ENCODE assay signal across 9 cellular contexts in the genomic region with DNA sequence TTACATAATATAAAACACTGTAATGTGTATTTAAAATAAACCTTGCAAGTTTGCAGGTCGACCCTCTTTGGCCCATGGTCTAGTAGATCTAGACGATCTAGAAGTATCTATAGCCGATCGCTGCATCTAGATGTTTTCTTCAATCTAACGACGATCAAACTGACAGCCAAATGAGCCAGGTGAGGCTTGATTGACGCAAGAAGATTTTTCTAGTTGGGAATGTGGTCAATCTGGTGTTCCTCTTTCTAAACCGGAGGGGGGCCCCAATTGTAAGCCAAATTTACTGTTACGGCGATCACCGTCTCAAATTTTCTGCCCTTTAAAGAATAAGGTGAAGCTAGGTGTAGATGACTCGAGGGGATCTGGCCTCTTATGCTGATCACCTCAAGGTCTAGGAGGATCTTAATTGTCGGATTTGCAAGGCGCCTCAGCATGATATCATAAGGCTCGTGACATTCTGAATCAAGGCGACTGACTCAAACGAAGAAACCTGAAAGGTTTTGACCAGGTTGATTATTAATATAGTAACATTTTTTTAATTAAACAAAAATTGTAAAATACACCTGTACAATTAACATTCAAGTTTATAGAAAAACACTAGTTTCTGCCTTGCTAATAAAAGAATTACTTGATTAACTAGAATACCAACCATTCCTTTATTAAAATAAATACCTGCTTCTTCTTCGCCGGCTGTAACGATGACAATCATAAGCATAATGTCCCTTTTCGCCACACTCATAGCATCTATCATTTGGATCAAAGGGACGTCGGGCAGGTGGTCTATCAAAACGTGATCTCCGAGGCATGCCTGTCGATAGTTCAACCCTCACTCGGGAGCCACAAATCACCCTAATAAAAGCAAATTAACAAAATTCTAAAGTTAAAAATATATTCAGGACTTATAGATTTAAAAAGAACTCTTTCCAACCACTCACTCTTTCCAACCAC. TPM values are rescaled to one million over a fixed set of nuclear protein-coding genes. Genes with fewer than 3 reads are reported as not detected.
DNase-seq lines count a peak whose midpoint lies in the region; ATAC-seq and TF ChIP-seq lines count a peak whose summit lies in the region.
"Had no signal": no experiment of that assay in that cellular context is flagged by ENCODE, and none has a peak within 500 bp of the region (broad histone marks: within the 10 kb centered on the region; RNA-seq: fewer than 3 reads in every experiment).

No MANE protein-coding gene starts in this region.

- no peak for DNase-seq in activated T-cell treated with anti-CD3 and anti-CD28 coated beads, Interleukin-2, amount 50 U/mL, for 24 hours
- no peak for DNase-seq in activated T-cell treated with anti-CD3 and anti-CD28 coated beads, Interleukin-2, amount 50 U/mL, for 1 hour
- DNase-seq in activated T-helper 1 cell treated with anti-CD3 and anti-CD28 coated beads, Interleukin-12 subunit alpha, Interleukin-12 subunit beta, Interleukin-2, Interleukin-4 antibody, amounts not matched to agents 30 ng/mL and 10 ng/mL and 1 ng/mL, durations not matched to agents 14 hours and 24 hours and 36 hours (ENCODE audit: low spot score): no peak
- DNase-seq in immature natural killer cell (no peak), thoracic aorta (ENCODE audit: low spot score) (no peak), NCI-H69 (lab: John Stamatoyannopoulos, UW) (no peak), T1000 (lab: John Stamatoyannopoulos, UW) (no peak)
- DNase-seq: NCI-H2171 had no signal

- peaks cover 4% of the 10 kb centered on the region for H3K27me3 Mint-ChIP-seq in activated T-cell treated with anti-CD3 and anti-CD28 coated beads, Interleukin-2, amount 50 U/mL, for 24 hours
- H3K27me3 Mint-ChIP-seq in activated T-helper 1 cell treated with anti-CD3 and anti-CD28 coated beads, Interleukin-12 subunit alpha, Interleukin-12 subunit beta, Interleukin-2, Interleukin-4 antibody, amounts not matched to agents 30 ng/mL and 10 ng/mL and 1 ng/mL, durations not matched to agents 14 hours and 24 hours and 36 hours (ENCODE audit: insufficient read depth): no peaks in the 10 kb centered on the region
- peaks cover 23 to 37% (median 34%) of the 10 kb centered on the region in 3 donors for H3K27me3 Mint-ChIP-seq in immature natural killer cell (ENCODE audit: low read depth in 3 of 3)

- ATAC-seq in thoracic aorta (ENCODE audit: insufficient number of reproducible peaks, low FRiP score, low read depth) (no peak), HG03280 (IDR thresholded peaks at IDR 0.05; ENCODE audit: unreplicated experiment) (no peak)

- peaks cover 46% of the 10 kb centered on the region for H3K36me3 ChIP-seq in thoracic aorta

- no peak for TF ChIP-seq CTCF in thoracic aorta (IDR thresholded peaks at IDR 0.05)

- peak overlapping the region; percentile 99 for H3K27ac Mint-ChIP-seq in activated T-cell treated with anti-CD3 and anti-CD28 coated beads, Interleukin-2, amount 50 U/mL, for 24 hours
- peak overlapping the region; percentile 67 for H3K27ac Mint-ChIP-seq in activated T-helper 1 cell treated with anti-CD3 and anti-CD28 coated beads, Interleukin-12 subunit alpha, Interleukin-12 subunit beta, Interleukin-2, Interleukin-4 antibody, amounts not matched to agents 30 ng/mL and 10 ng/mL and 1 ng/mL, durations not matched to agents 14 hours and 24 hours and 36 hours
- H3K27ac Mint-ChIP-seq in immature natural killer cell: peak overlapping the region; percentile 50 to 98 (median 83)

- H3K36me3 Mint-ChIP-seq in activated T-cell treated with anti-CD3 and anti-CD28 coated beads, Interleukin-2, amount 50 U/mL, for 24 hours (ENCODE audit: low read depth): peaks cover 71% of the 10 kb centered on the region
- H3K36me3 Mint-ChIP-seq in activated T-helper 1 cell treated with anti-CD3 and anti-CD28 coated beads, Interleukin-12 subunit alpha, Interleukin-12 subunit beta, Interleukin-2, Interleukin-4 antibody, amounts not matched to agents 30 ng/mL and 10 ng/mL and 1 ng/mL, durations not matched to agents 14 hours and 24 hours and 36 hours (ENCODE audit: low read depth): peaks cover 65% of the 10 kb centered on the region
- peaks cover 17 to 56% (median 53%) of the 10 kb centered on the region in 3 donors for H3K36me3 Mint-ChIP-seq in immature natural killer cell

- no peak overlapping the region for H3K27ac ChIP-seq in thoracic aorta

- no peaks in the 10 kb centered on the region for H3K27me3 ChIP-seq in thoracic aorta (replicated peaks; ENCODE audit: insufficient read depth)

- H3K4me1 ChIP-seq in thoracic aorta (ENCODE audit: control insufficient read depth in 1 of 2, low read depth in 2 of 2): peaks cover 29 to 56% of the 10 kb centered on the region in 2 donors

- H3K4me1 Mint-ChIP-seq in activated T-cell treated with anti-CD3 and anti-CD28 coated beads, Interleukin-2, amount 50 U/mL, for 24 hours (ENCODE audit: low read depth): peaks cover 73% of the 10 kb centered on the region
- peaks cover 72% of the 10 kb centered on the region for H3K4me1 Mint-ChIP-seq in activated T-helper 1 cell treated with anti-CD3 and anti-CD28 coated beads, Interleukin-12 subunit alpha, Interleukin-12 subunit beta, Interleukin-2, Interleukin-4 antibody, amounts not matched to agents 30 ng/mL and 10 ng/mL and 1 ng/mL, durations not matched to agents 14 hours and 24 hours and 36 hours (ENCODE audit: low read depth)
- H3K4me1 Mint-ChIP-seq in immature natural killer cell: peaks cover 61 to 85% of the 10 kb centered on the region in 2 donors

- peak overlapping the region; percentile 90 for H3K4me3 Mint-ChIP-seq in activated T-cell treated with anti-CD3 and anti-CD28 coated beads, Interleukin-2, amount 50 U/mL, for 24 hours
- H3K4me3 Mint-ChIP-seq in activated T-helper 1 cell treated with anti-CD3 and anti-CD28 coated beads, Interleukin-12 subunit alpha, Interleukin-12 subunit beta, Interleukin-2, Interleukin-4 antibody, amounts not matched to agents 30 ng/mL and 10 ng/mL and 1 ng/mL, durations not matched to agents 14 hours and 24 hours and 36 hours: peak overlapping the region; percentile 98
- peak overlapping the region; percentile 90 to 100 (median 99) for H3K4me3 Mint-ChIP-seq in immature natural killer cell

- H3K4me3 ChIP-seq in thoracic aorta: peak overlapping the region; percentile 93

- intact Hi-C loops in activated T-helper 1 cell treated with anti-CD3 and anti-CD28 coated beads, Interleukin-12 subunit alpha, Interleukin-12 subunit beta, Interleukin-2, Interleukin-4 antibody, amounts not matched to agents 30 ng/mL and 10 ng/mL and 1 ng/mL, durations not matched to agents 14 hours and 24 hours and 36 hours (cut with micrococcal nuclease): no loop called here

- H3K9me3 Mint-ChIP-seq in activated T-cell treated with anti-CD3 and anti-CD28 coated beads, Interleukin-2, amount 50 U/mL, for 24 hours: no peaks in the 10 kb centered on the region
- H3K9me3 Mint-ChIP-seq in activated T-helper 1 cell treated with anti-CD3 and anti-CD28 coated beads, Interleukin-12 subunit alpha, Interleukin-12 subunit beta, Interleukin-2, Interleukin-4 antibody, amounts not matched to agents 30 ng/mL and 10 ng/mL and 1 ng/mL, durations not matched to agents 14 hours and 24 hours and 36 hours: no peaks in the 10 kb centered on the region
- peaks cover 0 to 4% (median 0%) of the 10 kb centered on the region in 6 donors for H3K9me3 Mint-ChIP-seq in immature natural killer cell

- H3K9me3 ChIP-seq in thoracic aorta: no peaks in the 10 kb centered on the region

RNA-seq across cellular contexts. Expression of gene SRSF7, which starts 2.0 kb away (rescaled TPM):
- 417 and 422 TPM in 2 replicates for total RNA-seq in activated T-helper 1 cell treated with anti-CD3 and anti-CD28 coated beads, Interleukin-12 subunit alpha, Interleukin-12 subunit beta, Interleukin-2, Interleukin-4 antibody, amounts not matched to agents 30 ng/mL and 10 ng/mL and 1 ng/mL, durations not matched to agents 14 hours and 24 hours and 36 hours
- polyA plus RNA-seq in immature natural killer cell: 100 to 1,000 TPM; 171 to 209 (median 203) TPM
- total RNA-seq in thoracic aorta: 100 to 1,000 TPM in 1 of 2 donors, 10 to 100 TPM in 1; 97.5 to 141 TPM

RNA-seq across cellular contexts. Expression of gene GEMIN6, which starts 28.9 kb away (rescaled TPM):
- total RNA-seq in activated T-helper 1 cell treated with anti-CD3 and anti-CD28 coated beads, Interleukin-12 subunit alpha, Interleukin-12 subunit beta, Interleukin-2, Interleukin-4 antibody, amounts not matched to agents 30 ng/mL and 10 ng/mL and 1 ng/mL, durations not matched to agents 14 hours and 24 hours and 36 hours: 34.9 and 36.0 TPM in 2 replicates
- 10 to 100 TPM in 1 of 3 donors, 1 to 10 TPM in 2; 5.8 to 13.6 (median 7.9) TPM for polyA plus RNA-seq in immature natural killer cell
- 10 to 100 TPM in 1 of 2 donors, 1 to 10 TPM in 1; 7.7 to 10.6 TPM for total RNA-seq in thoracic aorta
